ENCODE assay signal across 1 cellular context in the genomic region with DNA sequence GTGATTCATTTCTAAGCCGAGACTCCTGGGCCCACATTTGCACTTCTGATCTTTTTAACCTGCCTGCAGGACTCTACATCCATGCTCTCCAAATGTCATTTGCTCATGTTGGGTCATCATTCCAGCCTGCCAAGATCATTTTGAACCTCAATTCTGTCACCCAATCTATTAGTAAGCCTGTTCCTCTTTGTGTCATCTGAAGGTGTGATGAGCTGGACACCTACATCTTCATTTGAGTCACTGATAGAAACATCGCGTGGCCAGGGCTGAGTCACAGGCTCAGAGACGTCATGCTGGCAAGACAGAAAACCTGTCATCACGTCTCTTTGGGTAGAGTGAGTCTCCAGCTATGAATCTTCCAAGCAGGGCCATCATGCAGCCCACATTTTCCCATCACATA.
TF ChIP-seq lines count a peak whose summit lies in the region.

No MANE protein-coding gene starts in this region.

TF ChIP-seq in HCT116, 20 proteins besides CTCF, POLR2A, EP300 and RAD21 (continued from another document):
- TF ChIP-seq, protein P1, sequence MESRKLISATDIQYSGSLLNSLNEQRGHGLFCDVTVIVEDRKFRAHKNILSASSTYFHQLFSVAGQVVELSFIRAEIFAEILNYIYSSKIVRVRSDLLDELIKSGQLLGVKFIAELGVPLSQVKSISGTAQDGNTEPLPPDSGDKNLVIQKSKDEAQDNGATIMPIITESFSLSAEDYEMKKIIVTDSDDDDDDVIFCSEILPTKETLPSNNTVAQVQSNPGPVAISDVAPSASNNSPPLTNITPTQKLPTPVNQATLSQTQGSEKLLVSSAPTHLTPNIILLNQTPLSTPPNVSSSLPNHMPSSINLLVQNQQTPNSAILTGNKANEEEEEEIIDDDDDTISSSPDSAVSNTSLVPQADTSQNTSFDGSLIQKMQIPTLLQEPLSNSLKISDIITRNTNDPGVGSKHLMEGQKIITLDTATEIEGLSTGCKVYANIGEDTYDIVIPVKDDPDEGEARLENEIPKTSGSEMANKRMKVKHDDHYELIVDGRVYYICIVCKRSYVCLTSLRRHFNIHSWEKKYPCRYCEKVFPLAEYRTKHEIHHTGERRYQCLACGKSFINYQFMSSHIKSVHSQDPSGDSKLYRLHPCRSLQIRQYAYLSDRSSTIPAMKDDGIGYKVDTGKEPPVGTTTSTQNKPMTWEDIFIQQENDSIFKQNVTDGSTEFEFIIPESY (IDR thresholded peaks at IDR 0.05; ENCODE audit: extremely low read depth, insufficient replicate concordance, low read length) = peak; percentile 64
- TF ChIP-seq FOSL1 (IDR thresholded peaks at IDR 0.05; ENCODE audit: low read depth) (peak; percentile 76), SP1 (IDR thresholded peaks at IDR 0.05; ENCODE audit: low read depth) (peak; percentile 53), ZNF274 (IDR thresholded peaks at IDR 0.05; ENCODE audit: low read depth, low read length) (no peak), JUND (IDR thresholded peaks at IDR 0.05) (peak; percentile 77)
- TF ChIP-seq, protein P2, sequence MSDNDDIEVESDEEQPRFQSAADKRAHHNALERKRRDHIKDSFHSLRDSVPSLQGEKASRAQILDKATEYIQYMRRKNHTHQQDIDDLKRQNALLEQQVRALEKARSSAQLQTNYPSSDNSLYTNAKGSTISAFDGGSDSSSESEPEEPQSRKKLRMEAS (IDR thresholded peaks at IDR 0.05) = peak; percentile 88
